Comparison of ENCODE assay signal across 8 cellular contexts in genomic region chr13:41058229-41059070, GRCh38. TPM values are rescaled to one million over a fixed set of nuclear protein-coding genes. Genes with fewer than 3 reads are reported as not detected.
DNase-seq lines count a peak whose midpoint lies in the region; ATAC-seq and TF ChIP-seq lines count a peak whose summit lies in the region.

No MANE protein-coding gene starts in this region.

- no peak overlapping the region for H3K18ac ChIP-seq in mesendoderm (ENCODE audit: low read length)

- no peak for ATAC-seq in upper lobe of right lung

- H3K9ac ChIP-seq in mesendoderm (ENCODE audit: low read length), result peak overlapping the region; percentile 12

- peaks cover 4% of the 10 kb centered on the region for H3K79me2 ChIP-seq in mesendoderm (ENCODE audit: control insufficient read depth, insufficient read depth, low read length)

- H3K4me2 ChIP-seq in mesendoderm (ENCODE audit: low read length), result no peak overlapping the region

- no peak overlapping the region for H2BK120ac ChIP-seq in mesendoderm (ENCODE audit: low read depth, low read length)

- H3K27ac Mint-ChIP-seq in activated naive CD4-positive, alpha-beta T cell treated with anti-CD3 and anti-CD28 coated beads, Interleukin-2, amount 50 U/mL, for 24 hours, result peak overlapping the region; percentile 99

- no peak overlapping the region for H3K27ac ChIP-seq in brain microvascular endothelial cell
- no peak overlapping the region for H3K27ac ChIP-seq in mesendoderm (ENCODE audit: low read depth, low read length)
- peak overlapping the region; percentile 97 for H3K27ac ChIP-seq in upper lobe of right lung

- no peaks in the 10 kb centered on the region for H3K27me3 ChIP-seq in brain microvascular endothelial cell (replicated peaks)
- no peaks in the 10 kb centered on the region for H3K27me3 ChIP-seq in mesendoderm (ENCODE audit: insufficient read depth, low read length, poor library complexity)
- H3K27me3 ChIP-seq in upper lobe of right lung, result no peaks in the 10 kb centered on the region

- H3K4ac ChIP-seq in mesendoderm (ENCODE audit: low read depth, low read length), result no peak overlapping the region

- no peak overlapping the region for H3K56ac ChIP-seq in mesendoderm (ENCODE audit: low read length)

- H3K4me1 ChIP-seq in mesendoderm (ENCODE audit: control insufficient read depth, low read depth, low read length), result peaks cover 3% of the 10 kb centered on the region
- peaks cover 60% of the 10 kb centered on the region for H3K4me1 ChIP-seq in upper lobe of right lung

- peaks cover 8% of the 10 kb centered on the region for H3K79me1 ChIP-seq in mesendoderm (ENCODE audit: low read length)

- H4K5ac ChIP-seq in mesendoderm (ENCODE audit: low read length), result no peak overlapping the region

- peak overlapping the region; percentile 99 for H3K4me3 Mint-ChIP-seq in activated naive CD4-positive, alpha-beta T cell treated with anti-CD3 and anti-CD28 coated beads, Interleukin-2, amount 50 U/mL, for 24 hours

- H3K36me3 Mint-ChIP-seq in activated naive CD4-positive, alpha-beta T cell treated with anti-CD3 and anti-CD28 coated beads, Interleukin-2, amount 50 U/mL, for 24 hours, result peaks cover 2% of the 10 kb centered on the region

- H2AK5ac ChIP-seq in mesendoderm (ENCODE audit: low read length), result no peak overlapping the region

- H2BK5ac ChIP-seq in mesendoderm (ENCODE audit: low read length), result no peak overlapping the region

- intact Hi-C loops in upper lobe of right lung (cut with DNase I), result no loop called here

- H3K36me3 ChIP-seq in brain microvascular endothelial cell (replicated peaks), result no peaks in the 10 kb centered on the region
- no peaks in the 10 kb centered on the region for H3K36me3 ChIP-seq in mesendoderm (ENCODE audit: control insufficient read depth, insufficient read depth, low read length)
- H3K36me3 ChIP-seq in upper lobe of right lung, result no peaks in the 10 kb centered on the region

- DNase-seq in activated naive CD4-positive, alpha-beta T cell (lab: John Stamatoyannopoulos, UW), result no peak
- DNase-seq in brain microvascular endothelial cell (no peak), mesendoderm (peak; percentile 26), upper lobe of right lung (no peak), LoVo (ENCODE audit: low spot score) (no peak), Ammon's horn (ENCODE audit: low spot score) (no peak), NOMO-1 treated with dmso at 0.1 percent for 144 hours (lab: John Stamatoyannopoulos, UW; ENCODE audit: unreplicated experiment) (no peak)

- H3K4me3 ChIP-seq in brain microvascular endothelial cell (ENCODE audit: low read depth, low read length) (peak overlapping the region; percentile 88), mesendoderm (ENCODE audit: low read length) (no peak overlapping the region), upper lobe of right lung (peak overlapping the region; percentile 81)

- no peaks in the 10 kb centered on the region for H3K9me3 ChIP-seq in upper lobe of right lung

- in situ Hi-C loops in brain microvascular endothelial cell (cut with HindIII; ENCODE audit: low pct_ligation_motif_present, low sequenced_read_pairs), result no loop called here

- WGBS in mesendoderm (ENCODE audit: extremely low coverage, insufficient coverage, low lambda C conversion rate), result no CpG with 5 or more reads among the region's 18 CpGs

- H3K23ac ChIP-seq in mesendoderm (ENCODE audit: low read length), result no peak overlapping the region

- H2BK15ac ChIP-seq in mesendoderm (replicated peaks; ENCODE audit: low read depth), result no peak overlapping the region

- H3K9me3 Mint-ChIP-seq in activated naive CD4-positive, alpha-beta T cell treated with anti-CD3 and anti-CD28 coated beads, Interleukin-2, amount 50 U/mL, for 24 hours, result no peaks in the 10 kb centered on the region

- H4K8ac ChIP-seq in mesendoderm (ENCODE audit: low read depth, low read length), result no peak overlapping the region

- no peaks in the 10 kb centered on the region for H3K27me3 Mint-ChIP-seq in activated naive CD4-positive, alpha-beta T cell treated with anti-CD3 and anti-CD28 coated beads, Interleukin-2, amount 50 U/mL, for 24 hours

- peaks cover 75% of the 10 kb centered on the region for H3K4me1 Mint-ChIP-seq in activated naive CD4-positive, alpha-beta T cell treated with anti-CD3 and anti-CD28 coated beads, Interleukin-2, amount 50 U/mL, for 24 hours

- TF ChIP-seq CTCF in brain microvascular endothelial cell (IDR thresholded peaks at IDR 0.05; ENCODE audit: low read depth, low read length, missing control alignments), result no peak
- TF ChIP-seq CTCF in upper lobe of right lung (IDR thresholded peaks at IDR 0.05), result no peak

RNA-seq across cellular contexts. Expression of gene WBP4, which starts 2.9 kb away (rescaled TPM):
- 22.1 TPM for polyA plus RNA-seq in mesendoderm (2013, experiment 1 of 2)
- polyA plus RNA-seq in mesendoderm (2013, experiment 2 of 2), result 23.0 TPM
- total RNA-seq in upper lobe of right lung, result 11.0 TPM

RNA-seq across cellular contexts. Expression of gene ELF1, which starts 39.3 kb away (rescaled TPM):
- polyA plus RNA-seq in mesendoderm (2013, experiment 1 of 2), result 13.8 TPM
- polyA plus RNA-seq in mesendoderm (2013, experiment 2 of 2), result 14.7 TPM
- 81.5 TPM for total RNA-seq in upper lobe of right lung
